In genomic region chr13:93861818-93862217, GRCh38 we compare ENCODE assay signal across 11 cellular contexts.
A peak's percentile ranks its signal among the peaks of the same experiment; 100 is the strongest.
DNase-seq lines count a peak whose midpoint lies in the region; ATAC-seq, FAIRE-seq and TF ChIP-seq lines count a peak whose summit lies in the region.
"Had no signal": no experiment of that assay in that cellular context is flagged by ENCODE, and none has a peak within 500 bp of the region (broad histone marks: within the 10 kb centered on the region; RNA-seq: fewer than 3 reads in every experiment).

No MANE protein-coding gene starts in this region.

- no TSS peak for BruUV-seq in mammary epithelial cell (replicated peaks; lab: Mats Ljungman, UMichigan)

- no peaks in the 10 kb centered on the region for H3K4me1 ChIP-seq in mammary epithelial cell (ENCODE audit: insufficient read depth, low read length)

- peak; percentile 46 for ATAC-seq in Right ventricle myocardium superior (ENCODE audit: poor library complexity)
- no peak for ATAC-seq in HG03571 (IDR thresholded peaks at IDR 0.05; ENCODE audit: unreplicated experiment)
- ATAC-seq in GM19035 (IDR thresholded peaks at IDR 0.05; ENCODE audit: unreplicated experiment) = no peak

- H3K27me3 ChIP-seq in mammary epithelial cell (ENCODE audit: insufficient read depth, low read length) = no peaks in the 10 kb centered on the region

- H3K36me3 ChIP-seq in mammary epithelial cell (ENCODE audit: insufficient read depth, low read length) = no peaks in the 10 kb centered on the region

- H3K79me2 ChIP-seq in mammary epithelial cell (ENCODE audit: insufficient read depth, low read length) = no peaks in the 10 kb centered on the region

- H4K20me1 ChIP-seq in mammary epithelial cell (ENCODE audit: insufficient read depth, low read length) = no peaks in the 10 kb centered on the region

- no peak overlapping the region for H3K4me2 ChIP-seq in mammary epithelial cell (ENCODE audit: insufficient read depth, low read depth, low read length)

- no peak for TF ChIP-seq CTCF in mammary epithelial cell (conservative IDR thresholded peaks at IDR 0.05 in 1 of 2, IDR thresholded peaks at IDR 0.05 in 1 of 2; ENCODE audit: extremely low read depth in 1 of 2, insufficient read depth in 1 of 2, low read depth in 1 of 2, low read length in 2 of 2)

- H3K9ac ChIP-seq in mammary epithelial cell (ENCODE audit: insufficient read depth, low read length) = no peak overlapping the region

- peaks cover 2% of the 10 kb centered on the region for H3K9me3 ChIP-seq in mammary epithelial cell (replicated peaks; ENCODE audit: insufficient read depth, low read length)

- in situ Hi-C loops in mammary epithelial cell (cut with MboI; ENCODE audit: low sequenced_read_pairs in 2 of 2) = no loop called here

- TF ChIP-seq POLR2A in GM12892 (IDR thresholded peaks at IDR 0.05; ENCODE audit: low read depth, low read length) = no peak

- 66% methylated on average over 4 of the region's 4 CpGs for WGBS in mammary epithelial cell (ENCODE audit: low coverage, missing lambda C conversion rate)

- intact Hi-C loops in Right ventricle myocardium superior (cut with DNase I) = no loop called here
- intact Hi-C loops in cardiac septum (cut with DNase I) = no loop called here
- intact Hi-C loops in mammary epithelial cell (cut with micrococcal nuclease) = no loop called here

- DNase-seq in Right ventricle myocardium superior (no peak), cardiac septum (ENCODE audit: low spot score) (no peak), mammary epithelial cell (peak; percentile 3), iPS-NIHi7 (ENCODE audit: extremely low spot score) (peak; percentile 20), GM12892 (ENCODE audit: insufficient read length) (no peak), D341Med (ENCODE audit: low spot score) (no peak)
- DNase-seq: activated B cell treated with CpG ODN at 0.5 μM for 24 hours, AML-193, naive B cell had no signal

- no peak overlapping the region for H3K27ac ChIP-seq in mammary epithelial cell (ENCODE audit: insufficient read depth, low read depth, low read length)

- H2AFZ ChIP-seq in mammary epithelial cell (ENCODE audit: low read depth, low read length) = no peak overlapping the region

- no peak for FAIRE-seq in GM12892 (lab: Jason Lieb, UNC)

- dilution Hi-C loops in mammary epithelial cell (cut with HindIII; ENCODE audit: low sequenced_read_pairs) = no loop called here

- CTCF ChIA-PET in mammary epithelial cell (lab: Charles Lee; ENCODE audit: low non-redundant PET) = no interaction called here

- no peak overlapping the region for H3K4me3 ChIP-seq in mammary epithelial cell (replicated peaks in 1 of 3; ENCODE audit: insufficient read depth in 1 of 3, low read depth in 2 of 3, low read length in 3 of 3)

Comparison
In these comparisons a context has a peak if more than half of its experiments do, and no peak if none do; other contexts are left out.
1. DNase-seq: peak in mammary epithelial cell (single experiment) and iPS-NIHi7 (single experiment); none in Right ventricle myocardium superior (single experiment), cardiac septum (single experiment), GM12892 (single experiment) and D341Med (single experiment).